In the genomic region with DNA sequence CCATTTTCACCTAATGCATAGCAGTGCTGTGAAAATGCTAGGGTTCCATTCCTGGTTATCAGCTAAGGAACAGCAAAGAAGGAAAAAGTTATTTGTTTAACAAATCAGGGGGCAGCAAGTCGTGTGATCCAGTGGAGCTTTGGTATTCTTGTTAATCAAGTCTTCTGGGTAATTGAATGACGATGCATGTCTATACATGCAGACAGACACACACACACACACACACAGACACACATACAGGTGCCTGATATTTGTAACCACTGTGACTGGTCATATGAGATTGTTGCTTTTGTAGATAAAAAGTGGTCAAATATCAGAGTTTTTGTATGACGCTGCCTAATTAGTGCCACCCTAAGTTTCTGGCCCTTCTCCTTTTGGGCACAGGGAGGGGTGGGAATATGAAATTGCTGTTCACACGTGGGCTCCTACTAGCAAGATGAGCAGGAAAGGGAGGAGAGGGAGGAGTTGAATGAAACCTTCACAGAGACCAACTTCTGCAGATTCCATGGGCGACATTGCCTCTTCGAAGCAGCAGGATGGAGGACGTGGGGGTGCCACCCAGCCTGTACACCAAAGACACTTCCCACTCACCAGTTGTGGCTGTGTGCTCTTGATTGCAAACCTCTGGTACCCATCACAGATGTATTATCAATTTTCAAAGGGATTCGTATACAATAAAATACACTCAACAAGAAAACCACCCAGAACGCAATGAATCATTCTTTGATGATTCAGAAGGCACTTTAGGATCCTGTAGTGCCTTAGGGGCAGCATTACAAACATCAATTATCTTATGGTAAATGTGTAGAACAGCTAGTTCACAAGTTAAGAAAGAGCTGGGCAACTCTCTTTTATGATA, we compare ENCODE assay signal across 13 cellular contexts.
DNase-seq lines count a peak whose midpoint lies in the region; FAIRE-seq and TF ChIP-seq lines count a peak whose summit lies in the region.
"Had no signal": no experiment of that assay in that cellular context is flagged by ENCODE, and none has a peak within 500 bp of the region (broad histone marks: within the 10 kb centered on the region; RNA-seq: fewer than 3 reads in every experiment).

No MANE protein-coding gene starts in this region.

- H3K36me3 ChIP-seq in HAP-1 (replicated peaks) = no peaks in the 10 kb centered on the region
- H3K36me3 ChIP-seq: spleen had no signal

- no peak overlapping the region for H3K4me3 ChIP-seq in AG09309 (ENCODE audit: control insufficient read depth, low read depth, low read length)
- H3K4me3 ChIP-seq in HAP-1 = no peak overlapping the region
- H3K4me3 ChIP-seq: spleen had no signal

- no peaks in the 10 kb centered on the region for H3K27me3 ChIP-seq in HAP-1 (ENCODE audit: low read depth)
- H3K27me3 ChIP-seq: spleen had no signal

- no peak for TF ChIP-seq CTCF in AG09309 (IDR thresholded peaks at IDR 0.05; ENCODE audit: control insufficient read depth, insufficient read depth, low read depth, low read length, missing control alignments)

- H3K4me1 ChIP-seq in HAP-1 = no peaks in the 10 kb centered on the region
- H3K4me1 ChIP-seq: spleen had no signal

- FAIRE-seq in H54 (lab: Jason Lieb, UNC) = no peak
- FAIRE-seq in GM12891 (lab: Jason Lieb, UNC) = no peak

- in situ Hi-C loops in HAP-1 (cut with MboI; ENCODE audit: low sequenced_read_pairs) = no loop called here

- H3K9me3 ChIP-seq in HAP-1 = no peaks in the 10 kb centered on the region; the same call in 1 of the 2 replicates

- peak; percentile 4 for DNase-seq in AG09309 (ENCODE audit: low read depth)
- DNase-seq in H54 (ENCODE audit: insufficient read length, low spot score) = peak; percentile 11
- peak; percentile 46 to 50 for DNase-seq in activated T-cell treated with anti-CD3 and anti-CD28 coated beads, Interleukin-2, amount 50 U/mL, for 48 hours
- DNase-seq in foreskin melanocyte = peak; percentile 57
- no peak for DNase-seq in HAP-1 (ENCODE audit: low spot score in 2 of 2)
- no peak for DNase-seq in iPS-NIHi7 (ENCODE audit: extremely low spot score)
- no peak for DNase-seq in NCI-H2029 (lab: John Stamatoyannopoulos, UW)
- DNase-seq in GM12891 (ENCODE audit: insufficient read length, low spot score) = no peak
- DNase-seq: CD4-positive, CD25-positive, alpha-beta regulatory T cell; kidney glomerular epithelial cell; naive B cell; NCI-H1694; spleen had no signal

- TF ChIP-seq POLR2A in H54 (IDR thresholded peaks at IDR 0.05; ENCODE audit: low read depth, low read length) (no peak), GM12891 (IDR thresholded peaks at IDR 0.05; ENCODE audit: low read depth, low read length) (no peak)

TF ChIP-seq in GM12891, 5 proteins besides CTCF, POLR2A, EP300 and RAD21:
- TF ChIP-seq TAF1 (IDR thresholded peaks at IDR 0.05; ENCODE audit: low read depth, low read length) (no peak), POU2F2 (IDR thresholded peaks at IDR 0.05; ENCODE audit: low read depth, low read length) (no peak), POLR2AphosphoS5 (IDR thresholded peaks at IDR 0.05; ENCODE audit: low read depth, low read length) (no peak), PAX5 (IDR thresholded peaks at IDR 0.05; ENCODE audit: insufficient read depth, low read length, severe bottlenecking) (no peak), SPI1 (IDR thresholded peaks at IDR 0.05; ENCODE audit: low read depth, low read length) (no peak)

Comparison
In these comparisons a context has a peak if more than half of its experiments do, and no peak if none do; other contexts are left out.
1. DNase-seq: peak in AG09309 (single experiment), H54 (single experiment), activated T-cell treated with anti-CD3 and anti-CD28 coated beads, Interleukin-2, amount 50 U/mL, for 48 hours (2 of 2) and foreskin melanocyte (single experiment); none in HAP-1 (0 of 2), iPS-NIHi7 (single experiment), NCI-H2029 (single experiment) and GM12891 (single experiment).